13 cellular contexts compared by ENCODE assay signal in the genomic region with DNA sequence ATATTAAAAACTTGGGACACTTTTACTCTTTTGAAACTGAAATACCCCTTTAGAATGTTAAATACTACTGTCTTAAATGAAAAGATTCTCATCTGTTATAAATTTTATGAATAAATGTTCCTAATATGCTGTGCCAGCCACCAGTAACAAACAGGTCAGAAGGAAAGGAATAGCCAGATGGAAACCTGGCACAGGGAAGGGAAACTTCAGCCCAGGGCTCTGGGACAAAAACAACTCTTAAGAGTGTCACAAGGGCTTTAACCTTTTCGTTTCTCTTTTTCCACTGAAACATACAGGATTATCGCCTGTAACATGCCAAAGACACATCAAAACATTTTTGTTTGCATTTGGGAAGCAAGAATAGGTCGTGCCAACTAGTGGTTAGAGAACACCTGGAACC.
"Had no signal": no experiment of that assay in that cellular context is flagged by ENCODE, and none has a peak within 500 bp of the region (broad histone marks: within the 10 kb centered on the region; RNA-seq: fewer than 3 reads in every experiment).

No MANE protein-coding gene starts in this region.

- FAIRE-seq: kidney had no signal

- H3K4me3 ChIP-seq: hepatocyte, lower lobe of right lung, prostate gland, tibial nerve had no signal

- H3K4me1 ChIP-seq: lower lobe of right lung, prostate gland, tibial nerve had no signal

- DNase-seq: activated CD4-positive, alpha-beta memory T cell treated with anti-CD3 and anti-CD28 coated beads for 36 hours; central memory CD4-positive, alpha-beta T cell; foreskin melanocyte; kidney; lower lobe of right lung; naive B cell; stimulated activated CD4-positive, alpha-beta T cell treated with anti-CD3 and anti-CD28 coated beads, Interleukin-4, amount 100 ng/mL, for 24 hours; stimulated activated naive CD8-positive, alpha-beta T cell treated with anti-CD3 and anti-CD28 coated beads, Interleukin-15, amount 100 ng/mL, for 72 hours had no signal

- H3K9me3 ChIP-seq: lower lobe of right lung, prostate gland, tibial nerve had no signal

- H3K79me2 ChIP-seq: hepatocyte had no signal

- H3K36me3 ChIP-seq: prostate gland had no signal

- H3K27ac ChIP-seq: hepatocyte, lower lobe of right lung, tibial nerve, VCaP had no signal

- H2AFZ ChIP-seq: hepatocyte had no signal

- H3K27me3 ChIP-seq: hepatocyte, tibial nerve had no signal

- ATAC-seq: esophagus mucosa; lower lobe of right lung; stimulated activated naive CD8-positive, alpha-beta T cell treated with anti-CD3 and anti-CD28 coated beads, Interleukin-15, amount 100 ng/mL, for 72 hours had no signal

- H3K4me2 ChIP-seq: hepatocyte had no signal
